25 cellular contexts compared by ENCODE assay signal in the genomic region with DNA sequence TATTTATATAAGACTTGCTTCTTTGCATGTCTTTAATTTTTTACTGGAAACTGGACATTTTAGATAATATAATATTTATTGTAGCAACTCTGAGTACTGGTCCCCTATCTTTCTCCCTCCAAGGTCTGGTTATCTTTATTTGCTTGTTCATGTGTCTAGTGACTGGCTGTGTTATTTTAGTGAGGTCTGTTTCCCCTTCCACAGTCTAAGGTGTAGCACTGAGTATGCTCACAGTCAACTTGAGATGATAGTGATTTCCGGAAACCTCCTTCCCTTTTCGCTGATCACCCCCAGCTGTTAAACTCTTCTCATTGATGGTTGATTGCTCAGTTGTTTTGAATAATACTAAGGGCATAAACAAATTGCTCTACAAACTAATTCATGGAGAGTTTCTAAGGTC. TPM values are rescaled to one million over a fixed set of nuclear protein-coding genes. Genes with fewer than 3 reads are reported as not detected.
DNase-seq lines count a peak whose midpoint lies in the region; ATAC-seq, FAIRE-seq and TF ChIP-seq lines count a peak whose summit lies in the region.
"Had no signal": no experiment of that assay in that cellular context is flagged by ENCODE, and none has a peak within 500 bp of the region (broad histone marks: within the 10 kb centered on the region; RNA-seq: fewer than 3 reads in every experiment).

No MANE protein-coding gene starts in this region.

- TF ChIP-seq CTCF in PC-9 (conservative IDR thresholded peaks at IDR 0.05) (no peak), PC-3 (conservative IDR thresholded peaks at IDR 0.05; ENCODE audit: low read depth, low read length) (no peak)

- POLR2A ChIA-PET in PC-9 (lab: Charles Lee; ENCODE audit: unreplicated experiment) (interaction anchor here (0.8 kb wide), 1 partner anchor 37 kb away, joined by 6 read pairs; no protein-coding TSS in a partner anchor), PC-3 (lab: Charles Lee; ENCODE audit: unreplicated experiment) (no interaction called here)

- H3F3A ChIP-seq in PC-9 (ENCODE audit: insufficient read depth, low read depth) (peaks cover under 1% of the 10 kb centered on the region; the same call in 1 of the 2 replicates), PC-3 (ENCODE audit: low read length, unreplicated experiment) (no peaks in the 10 kb centered on the region)

- H3K4me2 ChIP-seq in PC-9 (no peak overlapping the region), PC-3 (ENCODE audit: low read length) (no peak overlapping the region)

- BruUV-seq in PC-9 (replicated peaks; lab: Mats Ljungman, UMichigan): no TSS peak
- no TSS peak for BruUV-seq in PC-3 (replicated peaks; lab: Mats Ljungman, UMichigan)

- ATAC-seq in GM21723 (IDR thresholded peaks at IDR 0.05; ENCODE audit: unreplicated experiment) (peak; percentile 66), HG03565 (IDR thresholded peaks at IDR 0.05; ENCODE audit: unreplicated experiment) (peak; percentile 72), PC-3 (no peak)
- ATAC-seq: activated CD4-positive, CD25-positive, alpha-beta regulatory T cell treated with anti-CD3 and anti-CD28 coated beads, Interleukin-2, amount 50 U/mL, for 24 hours; activated CD8-positive, alpha-beta T cell treated with anti-CD3 and anti-CD28 coated beads for 36 hours; effector memory CD8-positive, alpha-beta T cell; left ventricle myocardium superior; sciatic nerve had no signal

- H3K79me2 ChIP-seq in PC-9 (ENCODE audit: low read depth) (no peaks in the 10 kb centered on the region), PC-3 (ENCODE audit: low read length) (no peaks in the 10 kb centered on the region)
- H3K79me2 ChIP-seq: parathyroid adenoma had no signal

- peak; percentile 4 for DNase-seq in GM18507 (ENCODE audit: extremely low spot score, insufficient read length, low read depth)
- DNase-seq in germinal center (ENCODE audit: low spot score): peak; percentile 14
- DNase-seq in PC-9: no peak
- DNase-seq in PC-3: no peak
- DNase-seq in KG1 (lab: John Stamatoyannopoulos, UW): no peak
- DNase-seq: activated CD8-positive, alpha-beta T cell treated with anti-CD3 and anti-CD28 coated beads for 36 hours; effector memory CD8-positive, alpha-beta T cell; hypothalamus; left ventricle myocardium superior; MG63; NCI-H1436 treated with DMSO at 0.1 percent for 48 hours; NCI-H2171; NCI-H524 treated with DMSO at 0.1 percent for 48 hours; substantia nigra had no signal

- H3K27me3 ChIP-seq in PC-9 (ENCODE audit: insufficient read depth, low read depth) (no peaks in the 10 kb centered on the region), PC-3 (ENCODE audit: low read length) (no peaks in the 10 kb centered on the region)
- H3K27me3 ChIP-seq: adrenal gland, breast epithelium, esophagus muscularis mucosa, MG63 had no signal

- FAIRE-seq in GM18507 (lab: Jason Lieb, UNC): peak; percentile 21
- FAIRE-seq: colon, frontal cortex had no signal

- H3K4me3 ChIP-seq in PC-9 (no peak overlapping the region), PC-3 (ENCODE audit: low read length) (no peak overlapping the region)
- H3K4me3 ChIP-seq: adrenal gland, breast epithelium, esophagus muscularis mucosa, HAP-1, MG63 had no signal

- intact Hi-C loops in PC-9 (cut with micrococcal nuclease; ENCODE audit: unreplicated experiment): no loop called here
- intact Hi-C loops in PC-3 (cut with micrococcal nuclease): no loop called here

- H3K9me2 ChIP-seq in PC-9 (ENCODE audit: insufficient read depth) (no peaks in the 10 kb centered on the region), PC-3 (replicated peaks; ENCODE audit: low read length) (no peaks in the 10 kb centered on the region)

- H3K27ac ChIP-seq in PC-9: no peak overlapping the region
- H3K27ac ChIP-seq in PC-3 (ENCODE audit: low read length): no peak overlapping the region
- H3K27ac ChIP-seq: adrenal gland, breast epithelium, esophagus muscularis mucosa, parathyroid adenoma had no signal

- no peak overlapping the region for H2AFZ ChIP-seq in PC-9
- H2AFZ ChIP-seq in PC-3 (ENCODE audit: low read length): no peak overlapping the region
- H2AFZ ChIP-seq: parathyroid adenoma had no signal

- CTCF ChIA-PET in PC-9 (lab: Charles Lee) (no interaction called here), PC-3 (lab: Charles Lee) (no interaction called here)

- H3K36me3 ChIP-seq in PC-9 (ENCODE audit: low read depth) (no peaks in the 10 kb centered on the region), PC-3 (ENCODE audit: low read depth, low read length) (no peaks in the 10 kb centered on the region)
- H3K36me3 ChIP-seq: adrenal gland, breast epithelium, esophagus muscularis mucosa, HAP-1, MG63 had no signal

- no peak overlapping the region for H3K9ac ChIP-seq in PC-3 (ENCODE audit: low read length)
- H3K9ac ChIP-seq: parathyroid adenoma had no signal

- no peaks in the 10 kb centered on the region for H3K4me1 ChIP-seq in PC-9 (replicated peaks; ENCODE audit: insufficient read depth)
- no peaks in the 10 kb centered on the region for H3K4me1 ChIP-seq in PC-3 (ENCODE audit: insufficient read depth, low read length)
- H3K4me1 ChIP-seq: adrenal gland, breast epithelium, esophagus muscularis mucosa, HAP-1, parathyroid adenoma had no signal

- H4K20me1 ChIP-seq in PC-9 (ENCODE audit: insufficient read depth) (no peaks in the 10 kb centered on the region), PC-3 (ENCODE audit: low read length) (no peaks in the 10 kb centered on the region)

- no peaks in the 10 kb centered on the region for H3K9me3 ChIP-seq in PC-9 (ENCODE audit: insufficient read depth, low read depth)
- no peaks in the 10 kb centered on the region for H3K9me3 ChIP-seq in PC-3 (ENCODE audit: low read length)
- H3K9me3 ChIP-seq: adrenal gland, breast epithelium, esophagus muscularis mucosa, HAP-1, MG63 had no signal

RNA-seq across cellular contexts. Expression of gene PCNP, which starts 37.0 kb away (rescaled TPM):
- 164 and 223 TPM in 2 replicates for total RNA-seq in PC-9 (2021)
- 71.1 and 72.3 TPM in 2 replicates for total RNA-seq in PC-3 (2014; rRNA removed)

RNA-seq across cellular contexts. Expression of gene TRMT10C, which starts 49.4 kb away (rescaled TPM):
- 26.0 and 34.2 TPM in 2 replicates for total RNA-seq in PC-9 (2021)
- 31.7 and 35.2 TPM in 2 replicates for total RNA-seq in PC-3 (2014; rRNA removed)

Comparison
In these comparisons a context has a peak if more than half of its experiments do, and no peak if none do; other contexts are left out.
1. DNase-seq: peak in GM18507 (single experiment) and germinal center (single experiment); none in PC-9 (0 of 2), PC-3 (single experiment) and KG1 (single experiment).